8 cellular contexts compared by ENCODE assay signal in genomic region chr3:119579366-119580147, GRCh38. TPM values are rescaled to one million over a fixed set of nuclear protein-coding genes. Genes with fewer than 3 reads are reported as not detected.
DNase-seq lines count a peak whose midpoint lies in the region; ATAC-seq, FAIRE-seq and TF ChIP-seq lines count a peak whose summit lies in the region.

TSS of gene ADPRH (plus strand) at chr3:119579492. CDS start at chr3:119582170, 2,678 bp downstream.

- no peak within 1 kb of the TSS for H2BK12ac ChIP-seq in H9 (ENCODE audit: insufficient read length, low read depth, low read length)
- H2BK12ac ChIP-seq in H1 (ENCODE audit: low read depth, low read length), result peak within 1 kb of the TSS; percentile 53

- peak within 1 kb of the TSS; percentile 47 for H3K4me3 ChIP-seq in MG63
- H3K4me3 ChIP-seq in H1 (ENCODE audit: extremely low read depth in 1 of 4, insufficient read depth in 2 of 4, low read depth in 3 of 4, low read length in 4 of 4), result peak within 1 kb of the TSS; percentile 61 to 83 (median 70)

- H3K4me2 ChIP-seq in H9 (ENCODE audit: insufficient read depth, insufficient read length, low read length) (peak within 1 kb of the TSS; percentile 88), H1 (ENCODE audit: insufficient read depth in 1 of 2, low read depth in 2 of 2, low read length in 2 of 2) (peak within 1 kb of the TSS; percentile 95 to 98)

- H4K91ac ChIP-seq in H9 (ENCODE audit: insufficient read length, low read depth, low read length) (no peak within 1 kb of the TSS), H1 (replicated peaks; ENCODE audit: insufficient read length, low read length) (peak within 1 kb of the TSS; percentile 71)

- H2AK5ac ChIP-seq in H9 (ENCODE audit: insufficient read length, low read length) (no peak within 1 kb of the TSS), H1 (ENCODE audit: low read depth, low read length) (0 out of 2 replicates have a peak within 1 kb of the TSS, but pooled peaks have one; percentile 13)

- H2BK120ac ChIP-seq in H9 (ENCODE audit: low read depth, low read length, poor library complexity, severe bottlenecking), result no peak within 1 kb of the TSS
- H2BK120ac ChIP-seq in H1 (replicated peaks; ENCODE audit: low read depth, low read length), result no peak within 1 kb of the TSS

- peak within 1 kb of the TSS; percentile 77 to 96 (median 89); a peak in 4 of 7 replicates for H3K27ac Mint-ChIP-seq in H9
- peak within 1 kb of the TSS; percentile 88 for H3K27ac Mint-ChIP-seq in activated CD4-positive, alpha-beta T cell treated with anti-CD3 and anti-CD28 coated beads, Interleukin-2, amount 10 ng/mL, durations not matched to agents 7 days and 5 days
- peak within 1 kb of the TSS; percentile 99 for H3K27ac Mint-ChIP-seq in memory B cell

- H3K56ac ChIP-seq in H9 (ENCODE audit: insufficient read length, low read depth, low read length), result no peak within 1 kb of the TSS
- H3K56ac ChIP-seq in H1 (replicated peaks; ENCODE audit: insufficient read length, low read depth, low read length), result no peak within 1 kb of the TSS

- H3K14ac ChIP-seq in H9 (ENCODE audit: insufficient read depth, low read length), result peak within 1 kb of the TSS; percentile 82
- no peak within 1 kb of the TSS for H3K14ac ChIP-seq in H1 (ENCODE audit: insufficient read length)

- CTCF ChIA-PET in activated CD4-positive, alpha-beta T cell treated with anti-CD3 and anti-CD28 coated beads, Interleukin-2, amount 10 ng/mL, durations not matched to agents 7 days and 5 days (lab: Charles Lee), result interaction anchor here (1.1 to 1.4 kb wide), 2 partner anchors 9 to 21 kb away, joined by 3 read pairs; no protein-coding TSS in a partner anchor
- CTCF ChIA-PET in H1 (lab: Charles Lee; ENCODE audit: partially characterized antibody), result interaction anchor here (1.1 to 1.5 kb wide), 4 partner anchors 16 to 162 kb away, joined by 3 to 4 read pairs (median 4); no protein-coding TSS in a partner anchor

- H3K27me3 ChIP-seq in H9 (ENCODE audit: insufficient read depth, low read length), result peaks cover 3% of the 10 kb centered on the region; the same call in 1 of the 2 replicates
- H3K27me3 ChIP-seq in MG63, result no peaks in the 10 kb centered on the region
- H3K27me3 ChIP-seq in H1 (replicated peaks in 1 of 4; ENCODE audit: control insufficient read depth in 3 of 4, extremely low read depth in 1 of 4, insufficient read depth in 3 of 4, low read length in 3 of 4), result peaks cover 0 to 11% (median 8%) of the 10 kb centered on the region in 4 experiments; a peak in 4 of 7 replicates

- H3K9me3 ChIP-seq in H9 (ENCODE audit: control insufficient read depth, low read depth, low read length), result no peaks in the 10 kb centered on the region
- H3K9me3 ChIP-seq in MG63, result no peaks in the 10 kb centered on the region
- no peaks in the 10 kb centered on the region for H3K9me3 ChIP-seq in H1 (ENCODE audit: insufficient read depth in 2 of 2, low read depth in 1 of 2, low read length in 1 of 2)

- H3K36me3 Mint-ChIP-seq in H9 (ENCODE audit: insufficient read depth in 1 of 3, low read depth in 3 of 3) (peaks cover 0 to 4% (median 0%) of the 10 kb centered on the region in 3 experiments; a peak in 3 of 7 replicates), memory B cell (peaks cover 4% of the 10 kb centered on the region)
- H3K36me3 Mint-ChIP-seq in activated CD4-positive, alpha-beta T cell treated with anti-CD3 and anti-CD28 coated beads, Interleukin-2, amount 10 ng/mL, durations not matched to agents 7 days and 5 days (ENCODE audit: low read depth), result no peaks in the 10 kb centered on the region

- H4K5ac ChIP-seq in H9 (ENCODE audit: insufficient read length, low read depth, low read length) (peak within 1 kb of the TSS; percentile 27), H1 (ENCODE audit: insufficient read length, low read depth, low read length) (peak within 1 kb of the TSS; percentile 30)

- peak; percentile 60 to 64 for TF ChIP-seq POLR2A in H1 (IDR thresholded peaks at IDR 0.05; ENCODE audit: control extremely low read depth in 1 of 2, low read depth in 2 of 2, low read length in 2 of 2)

- peak; percentile 81 for DNase-seq in GM13977 (ENCODE audit: low spot score)
- peak; percentile 82 for DNase-seq in H9
- peak; percentile 70 for DNase-seq in MG63
- DNase-seq in activated CD4-positive, alpha-beta T cell treated with anti-CD3 and anti-CD28 coated beads, Interleukin-2, amount 10 ng/mL, durations not matched to agents 7 days and 5 days, result peak; percentile 41
- DNase-seq in H1 (ENCODE audit: low read depth in 1 of 2, low spot score in 2 of 2), result peak in 1 of 2 experiments; percentile 88
- peak; percentile 70 to 71 for DNase-seq in memory B cell (ENCODE audit: low spot score in 2 of 2)
- peak; percentile 39 for DNase-seq in stimulated activated CD8-positive, alpha-beta memory T cell treated with anti-CD3 and anti-CD28 coated beads, Interleukin-4, amount 100 ng/mL, for 24 hours (ENCODE audit: low read depth)
- DNase-seq in NCI-H2107 treated with DMSO at 0.1 percent for 48 hours (lab: John Stamatoyannopoulos, UW; ENCODE audit: unreplicated experiment), result no peak

- H2AFZ ChIP-seq in H9 (ENCODE audit: low read length) (peak within 1 kb of the TSS; percentile 72), H1 (ENCODE audit: low read length) (peak within 1 kb of the TSS; percentile 93)

- H3K79me1 ChIP-seq in H9 (ENCODE audit: insufficient read depth, low read depth, low read length, poor library complexity, severe bottlenecking), result no peaks in the 10 kb centered on the region
- H3K79me1 ChIP-seq in H1 (ENCODE audit: low read depth, low read length), result no peaks in the 10 kb centered on the region

- H2BK20ac ChIP-seq in H9 (ENCODE audit: low read depth, low read length, poor library complexity, severe bottlenecking) (no peak within 1 kb of the TSS), H1 (ENCODE audit: low read length) (peak within 1 kb of the TSS; percentile 86; the same call in 1 of the 2 replicates)

- H3K9me3 Mint-ChIP-seq in H9, result no peaks in the 10 kb centered on the region
- H3K9me3 Mint-ChIP-seq in activated CD4-positive, alpha-beta T cell treated with anti-CD3 and anti-CD28 coated beads, Interleukin-2, amount 10 ng/mL, durations not matched to agents 7 days and 5 days, result no peaks in the 10 kb centered on the region
- H3K9me3 Mint-ChIP-seq in memory B cell, result no peaks in the 10 kb centered on the region

- H3K4ac ChIP-seq in H9 (ENCODE audit: low read depth, low read length) (no peak within 1 kb of the TSS), H1 (replicated peaks; ENCODE audit: insufficient read length, low read depth, low read length) (no peak within 1 kb of the TSS)

- H3K18ac ChIP-seq in H9 (ENCODE audit: insufficient read length, low read depth, low read length) (peak within 1 kb of the TSS; percentile 58), H1 (ENCODE audit: extremely low read depth, low read length) (peak within 1 kb of the TSS; percentile 97)

- H3K23me2 ChIP-seq in H9 (ENCODE audit: insufficient read length, low read depth, low read length, poor library complexity, severe bottlenecking), result peaks cover 10% of the 10 kb centered on the region
- peaks cover 9% of the 10 kb centered on the region for H3K23me2 ChIP-seq in H1 (ENCODE audit: low read depth, low read length)

- no peak within 1 kb of the TSS for H2BK15ac ChIP-seq in H9 (ENCODE audit: low read depth, low read length)
- H2BK15ac ChIP-seq in H1 (ENCODE audit: low read length), result 0 out of 2 replicates have a peak within 1 kb of the TSS, but pooled peaks have one; percentile 81

- H3K4me1 ChIP-seq in H9 (ENCODE audit: insufficient read depth, low read length) (peaks cover 3% of the 10 kb centered on the region), H1 (replicated peaks in 1 of 4; ENCODE audit: control insufficient read depth in 3 of 4, insufficient read depth in 4 of 4, low read length in 3 of 4) (peaks cover 0 to 4% (median 4%) of the 10 kb centered on the region in 4 experiments; a peak in 4 of 7 replicates)

- POLR2A ChIA-PET in activated CD4-positive, alpha-beta T cell treated with anti-CD3 and anti-CD28 coated beads, Interleukin-2, amount 10 ng/mL, durations not matched to agents 7 days and 5 days (lab: Charles Lee), result no interaction called here
- POLR2A ChIA-PET in H1 (lab: Charles Lee; ENCODE audit: partially characterized antibody), result interaction anchor here (0.6 to 2.4 kb wide), 11 partner anchors 10 to 226 kb away, joined by 3 to 10 read pairs (median 4); partner anchors contain the start of genes CD80, TIMMDC1 and TMEM39A

- H3K4me1 Mint-ChIP-seq in H9 (peaks cover 8 to 17% of the 10 kb centered on the region in 2 experiments), memory B cell (peaks cover 18% of the 10 kb centered on the region)
- peaks cover 18% of the 10 kb centered on the region for H3K4me1 Mint-ChIP-seq in activated CD4-positive, alpha-beta T cell treated with anti-CD3 and anti-CD28 coated beads, Interleukin-2, amount 10 ng/mL, durations not matched to agents 7 days and 5 days

- 0 out of 3 replicates have a peak, but pooled peaks of 1 of the 2 experiments have one; percentile 40 for TF ChIP-seq EP300 in H1 (IDR thresholded peaks at IDR 0.05; ENCODE audit: borderline replicate concordance in 1 of 2, low read depth in 2 of 2, low read length in 2 of 2)

- TF ChIP-seq CTCF in GM13977 (IDR thresholded peaks at IDR 0.05; ENCODE audit: extremely low read depth, insufficient read depth, missing control alignments) (no peak), H9 (conservative IDR thresholded peaks at IDR 0.05) (no peak), H1 (IDR thresholded peaks at IDR 0.05; ENCODE audit: control extremely low read depth in 1 of 3, insufficient read depth in 1 of 3, low read depth in 1 of 3, low read length in 3 of 3) (no peak)

- no peaks in the 10 kb centered on the region for H3K79me2 ChIP-seq in H9 (ENCODE audit: insufficient read depth, low read length)
- H3K79me2 ChIP-seq in H1 (ENCODE audit: control insufficient read depth in 1 of 2, insufficient read depth in 2 of 2, low read length in 2 of 2), result no peaks in the 10 kb centered on the region

- H4K20me1 ChIP-seq in H9 (ENCODE audit: control insufficient read depth, insufficient read depth, insufficient read length), result no peaks in the 10 kb centered on the region
- H4K20me1 ChIP-seq in H1 (replicated peaks in 1 of 2; ENCODE audit: control insufficient read depth in 1 of 2, insufficient read depth in 2 of 2, low read length in 2 of 2), result no peaks in the 10 kb centered on the region

- H4K8ac ChIP-seq in H9 (replicated peaks; ENCODE audit: insufficient read length, low read depth, low read length), result no peak within 1 kb of the TSS
- H4K8ac ChIP-seq in H1 (ENCODE audit: extremely low read depth, insufficient read depth, low read length), result peak within 1 kb of the TSS; percentile 95; the same call in 1 of the 2 replicates

- TF ChIP-seq RAD21 in H1 (IDR thresholded peaks at IDR 0.05 in 1 of 2, conservative IDR thresholded peaks at IDR 0.05 in 1 of 2; ENCODE audit: low read depth in 2 of 2, low read length in 2 of 2), result no peak

- ATAC-seq in memory B cell (ENCODE audit: low read depth), result peak; percentile 78

- in situ Hi-C loops in GM13977 (cut with MboI; ENCODE audit: low pct_unique_long_range_greater_than_20kb, low sequenced_read_pairs, unreplicated experiment), result no loop called here

- WGBS in H9 (ENCODE audit: extremely low coverage, insufficient read length, low lambda C conversion rate), result no CpG with 5 or more reads among the region's 73 CpGs
- WGBS in H1 (ENCODE audit: extremely low coverage in 1 of 2, insufficient coverage in 1 of 2, insufficient read length in 1 of 2, insufficient replicate concordance in 2 of 2, low coverage in 1 of 2, low lambda C conversion rate in 2 of 2, missing lambda C conversion rate in 1 of 2), 2 experiments, result 3% methylated on average over 48 of the region's 73 CpGs; no CpG with 5 or more reads in 1 of the 2 experiments

- peaks cover 15% of the 10 kb centered on the region for H3K27me3 Mint-ChIP-seq in H9 (ENCODE audit: low read depth)
- peaks cover 18% of the 10 kb centered on the region for H3K27me3 Mint-ChIP-seq in activated CD4-positive, alpha-beta T cell treated with anti-CD3 and anti-CD28 coated beads, Interleukin-2, amount 10 ng/mL, durations not matched to agents 7 days and 5 days
- H3K27me3 Mint-ChIP-seq in memory B cell, result no peaks in the 10 kb centered on the region

- H2BK5ac ChIP-seq in H9 (ENCODE audit: insufficient read length, low read length) (no peak within 1 kb of the TSS), H1 (ENCODE audit: low read depth, low read length) (no peak within 1 kb of the TSS)

- no peaks in the 10 kb centered on the region for H3K36me3 ChIP-seq in MG63
- H3K36me3 ChIP-seq in H1 (ENCODE audit: control insufficient read depth in 2 of 4, insufficient read depth in 4 of 4, low read length in 3 of 4), result no peaks in the 10 kb centered on the region

- no peak for FAIRE-seq in H1 (lab: Jason Lieb, UNC)

- H3K27ac ChIP-seq in H9 (ENCODE audit: insufficient read length, low read depth, low read length), result no peak within 1 kb of the TSS
- H3K27ac ChIP-seq in H1 (ENCODE audit: low read depth, low read length), result no peak within 1 kb of the TSS

- H3T11ph ChIP-seq in H9 (ENCODE audit: low read length), result no peak within 1 kb of the TSS

- H3K9ac ChIP-seq in H9 (ENCODE audit: extremely low read depth, insufficient read length, low read length) (peak within 1 kb of the TSS; percentile 78), H1 (replicated peaks in 1 of 4; ENCODE audit: extremely low read depth in 1 of 4, low read depth in 3 of 4, low read length in 3 of 4) (peak within 1 kb of the TSS; percentile 35 to 83 (median 76))

- H3K23ac ChIP-seq in H9 (ENCODE audit: insufficient read length, low read depth, low read length) (no peak within 1 kb of the TSS), H1 (ENCODE audit: insufficient read length) (no peak within 1 kb of the TSS)

- H3K4me3 Mint-ChIP-seq in H9 (peak within 1 kb of the TSS; percentile 83 to 91), memory B cell (peak within 1 kb of the TSS; percentile 96)
- peak within 1 kb of the TSS; percentile 84 for H3K4me3 Mint-ChIP-seq in activated CD4-positive, alpha-beta T cell treated with anti-CD3 and anti-CD28 coated beads, Interleukin-2, amount 10 ng/mL, durations not matched to agents 7 days and 5 days

RNA-seq across cellular contexts. Expression of gene ADPRH, which starts in this region (rescaled TPM):
- total RNA-seq in H9 (2021), result 3.1 and 3.6 TPM in 2 replicates
- total RNA-seq in MG63 (2014; rRNA removed; shearing (Covaris generic); ENCODE audit: low replicate concordance), result 0.69 and 3.4 TPM in 2 replicates
- 1 to 10 TPM; 1.4 to 1.8 TPM for total RNA-seq in activated CD4-positive, alpha-beta T cell treated with anti-CD3 and anti-CD28 coated beads, Interleukin-2, amount 10 ng/mL, durations not matched to agents 7 days and 5 days
- 4.1 and 4.2 TPM in 2 replicates for total RNA-seq in H1 (2021; fragmentation: NEBNext Ultra II Directional; extraction: Animal tissue kit (Norgen Biotek cat#: 25700))
- polyA plus RNA-seq in H1 (2011; rRNA removed), result 2.3 and 2.6 TPM in 2 replicates
- polyA plus RNA-seq in H1 (2011; cell fraction: cytosol; rRNA removed), result 2.8 TPM
- 2.3 TPM for polyA plus RNA-seq in H1 (2011; cell fraction: nucleus; rRNA removed)
- 2.5 to 3.7 TPM (median 3.5 TPM) in 4 replicates for polyA plus RNA-seq in H1 (2012, experiment 1 of 2)
- polyA plus RNA-seq in H1 (2012, experiment 2 of 2), result 1.7 TPM
- 1.8 TPM for polyA plus RNA-seq in H1 (2013, experiment 1 of 2)
- polyA plus RNA-seq in H1 (2013, experiment 2 of 2), result 1.7 TPM
- 4.2 and 4.6 TPM in 2 replicates for polyA minus RNA-seq in H1 (2011; rRNA and poly(A)+ RNA removed)
- polyA minus RNA-seq in H1 (2011; cell fraction: cytosol; rRNA and poly(A)+ RNA removed), result 1.9 TPM
- polyA minus RNA-seq in H1 (2011; cell fraction: nucleus; rRNA and poly(A)+ RNA removed), result 1.8 TPM
